Comparison of ENCODE assay signal across 13 cellular contexts in genomic region chr1:203676455-203676854, GRCh38. TPM values are rescaled to one million over a fixed set of nuclear protein-coding genes. Genes with fewer than 3 reads are reported as not detected.
DNase-seq lines count a peak whose midpoint lies in the region; ATAC-seq and TF ChIP-seq lines count a peak whose summit lies in the region.
"Had no signal": no experiment of that assay in that cellular context is flagged by ENCODE, and none has a peak within 500 bp of the region (broad histone marks: within the 10 kb centered on the region; RNA-seq: fewer than 3 reads in every experiment).

No MANE protein-coding gene starts in this region.

- H3K4me1 ChIP-seq in CD4-positive, CD25-positive, alpha-beta regulatory T cell (ENCODE audit: control insufficient read depth, insufficient read depth, low read length, poor library complexity, severe bottlenecking): peaks cover 62% of the 10 kb centered on the region
- H3K4me1 ChIP-seq in Loucy (ENCODE audit: insufficient read depth, low read length, poor library complexity, severe bottlenecking) (peaks cover 58% of the 10 kb centered on the region), neutrophil (ENCODE audit: control insufficient read depth in 1 of 2, insufficient read depth in 1 of 2, low read depth in 1 of 2, low read length in 1 of 2) (peaks cover 31 to 34% of the 10 kb centered on the region in 2 experiments)
- H3K4me1 ChIP-seq in effector memory CD4-positive, alpha-beta T cell (ENCODE audit: control insufficient read depth, insufficient read depth, low read length, poor library complexity, severe bottlenecking): peaks cover 54% of the 10 kb centered on the region
- H3K4me1 ChIP-seq: Caco-2 had no signal

- peaks cover 86% of the 10 kb centered on the region for H3K79me2 ChIP-seq in Loucy (ENCODE audit: insufficient read depth, low read length)

- H3K36me3 ChIP-seq in CD4-positive, CD25-positive, alpha-beta regulatory T cell (ENCODE audit: control insufficient read depth, insufficient read depth, low read length): peaks cover 10% of the 10 kb centered on the region
- H3K36me3 ChIP-seq in Loucy (ENCODE audit: insufficient read depth, low read length) (peaks cover 46% of the 10 kb centered on the region; the same call in 1 of the 2 replicates), neutrophil (peaks cover 7% of the 10 kb centered on the region)
- no peaks in the 10 kb centered on the region for H3K36me3 ChIP-seq in effector memory CD4-positive, alpha-beta T cell (ENCODE audit: control insufficient read depth, insufficient read depth, low read length)

- peaks cover 3% of the 10 kb centered on the region for H4K20me1 ChIP-seq in Loucy (ENCODE audit: insufficient read depth, low read length, poor library complexity, severe bottlenecking)

- no peak for DNase-seq in CD4-positive, CD25-positive, alpha-beta regulatory T cell
- no peak for DNase-seq in effector memory CD4-positive, alpha-beta T cell
- DNase-seq in kidney glomerular epithelial cell (lab: John Stamatoyannopoulos, UW): no peak
- no peak for DNase-seq in COR-L47 (lab: John Stamatoyannopoulos, UW)
- no peak for DNase-seq in AML-193 (lab: John Stamatoyannopoulos, UW)
- DNase-seq: Caco-2; NCI-H524; stimulated activated CD4-positive, alpha-beta T cell treated with anti-CD3 and anti-CD28 coated beads, Interleukin-4, amount 100 ng/mL, for 1 hour; testis had no signal

- H3K4me3 ChIP-seq in CD4-positive, CD25-positive, alpha-beta regulatory T cell (ENCODE audit: low read depth, low read length): peak overlapping the region; percentile 50
- H3K4me3 ChIP-seq in Loucy (ENCODE audit: low read length, poor library complexity, severe bottlenecking) (peak overlapping the region; percentile 26), neutrophil (ENCODE audit: low read depth in 1 of 2, low read length in 1 of 2) (no peak overlapping the region)
- H3K4me3 ChIP-seq in effector memory CD4-positive, alpha-beta T cell (ENCODE audit: insufficient read depth, low read depth, low read length, poor library complexity, severe bottlenecking): peak overlapping the region; percentile 2
- H3K4me3 ChIP-seq: GM12878, testis had no signal

- H2AFZ ChIP-seq in Loucy (ENCODE audit: low read length): no peak overlapping the region

- ATAC-seq in CD4-positive, CD25-positive, alpha-beta regulatory T cell (ENCODE audit: low read depth in 2 of 2): no peak
- no peak for ATAC-seq in GM19324 (IDR thresholded peaks at IDR 0.05; ENCODE audit: low FRiP score, unreplicated experiment)
- ATAC-seq: GM12878 had no signal

- peaks cover 7% of the 10 kb centered on the region for H3K36me3 Mint-ChIP-seq in CD4-positive, CD25-positive, alpha-beta regulatory T cell

- H3K9me3 Mint-ChIP-seq in CD4-positive, CD25-positive, alpha-beta regulatory T cell: no peaks in the 10 kb centered on the region

- TF ChIP-seq CTCF in Loucy (conservative IDR thresholded peaks at IDR 0.05; ENCODE audit: low read length): peak; percentile 18; the same call in 1 of the 2 replicates
- TF ChIP-seq CTCF in neutrophil (IDR thresholded peaks at IDR 0.05): no peak

- peak overlapping the region; percentile 54 for H3K4me2 ChIP-seq in Loucy (ENCODE audit: low read depth, low read length, poor library complexity, severe bottlenecking)

- peaks cover 5 to 90% (median 57%) of the 10 kb centered on the region in 4 donors for H3K4me1 Mint-ChIP-seq in CD4-positive, CD25-positive, alpha-beta regulatory T cell

- peak overlapping the region; percentile 61 for H3K9ac ChIP-seq in Loucy (ENCODE audit: low read depth, low read length, poor library complexity, severe bottlenecking)

- H3K9me3 ChIP-seq in CD4-positive, CD25-positive, alpha-beta regulatory T cell (ENCODE audit: control insufficient read depth in 2 of 2, low read length in 2 of 2): no peaks in the 10 kb centered on the region
- H3K9me3 ChIP-seq in Loucy (ENCODE audit: insufficient read depth, low read depth, low read length): no peaks in the 10 kb centered on the region
- H3K9me3 ChIP-seq in effector memory CD4-positive, alpha-beta T cell (ENCODE audit: control insufficient read depth, low read length): no peaks in the 10 kb centered on the region
- no peaks in the 10 kb centered on the region for H3K9me3 ChIP-seq in neutrophil
- H3K9me3 ChIP-seq: Caco-2, testis had no signal

- H3K9me2 ChIP-seq in Loucy (replicated peaks; ENCODE audit: low read depth, low read length): no peaks in the 10 kb centered on the region

- peak overlapping the region; percentile 96 to 99 (median 97) for H3K27ac Mint-ChIP-seq in CD4-positive, CD25-positive, alpha-beta regulatory T cell

- H3F3A ChIP-seq in Loucy (ENCODE audit: low read depth): peaks cover 13% of the 10 kb centered on the region

- peak overlapping the region; percentile 83 for H3K27ac ChIP-seq in CD4-positive, CD25-positive, alpha-beta regulatory T cell (ENCODE audit: insufficient read depth, low read length, poor library complexity, severe bottlenecking)
- H3K27ac ChIP-seq in effector memory CD4-positive, alpha-beta T cell (ENCODE audit: insufficient read depth, low read length, poor library complexity, severe bottlenecking): peak overlapping the region; percentile 73
- peak overlapping the region; percentile 85 for H3K27ac ChIP-seq in neutrophil
- H3K27ac ChIP-seq: testis had no signal

- H3K27me3 ChIP-seq in CD4-positive, CD25-positive, alpha-beta regulatory T cell (ENCODE audit: control insufficient read depth, insufficient read depth, low read length): no peaks in the 10 kb centered on the region
- H3K27me3 ChIP-seq in Loucy (ENCODE audit: insufficient read depth, low read length, poor library complexity, severe bottlenecking) (no peaks in the 10 kb centered on the region), neutrophil (no peaks in the 10 kb centered on the region)
- no peaks in the 10 kb centered on the region for H3K27me3 ChIP-seq in effector memory CD4-positive, alpha-beta T cell (replicated peaks; ENCODE audit: control insufficient read depth, insufficient read depth, low read length, poor library complexity, severe bottlenecking)
- H3K27me3 ChIP-seq: testis had no signal

- no peaks in the 10 kb centered on the region for H3K27me3 Mint-ChIP-seq in CD4-positive, CD25-positive, alpha-beta regulatory T cell

- H3K4me3 Mint-ChIP-seq in CD4-positive, CD25-positive, alpha-beta regulatory T cell: peak overlapping the region in 3 of 4 donors; percentile 41 to 70 (median 62)

RNA-seq across cellular contexts. Expression of gene ATP2B4, which starts 49.8 kb away (rescaled TPM):
- total RNA-seq in CD4-positive, CD25-positive, alpha-beta regulatory T cell: 149 TPM
- 10 to 100 TPM; 25.8 to 39.6 (median 31.7) TPM for polyA plus RNA-seq in CD4-positive, CD25-positive, alpha-beta regulatory T cell

Comparison
In these comparisons a context has a peak if more than half of its experiments do, and no peak if none do; other contexts are left out.
1. H3K4me3 ChIP-seq: peak in CD4-positive, CD25-positive, alpha-beta regulatory T cell (single experiment), Loucy (single experiment) and effector memory CD4-positive, alpha-beta T cell (single experiment); none in neutrophil (0 of 2).
2. Peak in every context shown above with its lines, with median percentiles within 50 percentile points of each other: H3K27ac ChIP-seq.